Comparison of ENCODE assay signal across 8 cellular contexts in genomic region chr7:10889266-10889898, GRCh38.
DNase-seq lines count a peak whose midpoint lies in the region; ATAC-seq and TF ChIP-seq lines count a peak whose summit lies in the region.

No MANE protein-coding gene starts in this region.

- peak overlapping the region; percentile 89 for H3K4me3 Mint-ChIP-seq in natural killer cell

- TF ChIP-seq POLR2A in erythroblast (IDR thresholded peaks at IDR 0.05; ENCODE audit: low read length) (no peak), upper lobe of left lung (IDR thresholded peaks at IDR 0.05) (no peak)

- intact Hi-C loops in natural killer cell (cut with micrococcal nuclease), result no loop called here

- H3K36me3 Mint-ChIP-seq in natural killer cell, result no peaks in the 10 kb centered on the region

- DNase-seq in DMS53 (lab: John Stamatoyannopoulos, UW) (peak; percentile 86), NCI-H510A (lab: John Stamatoyannopoulos, UW) (peak; percentile 7), erythroblast (lab: John Stamatoyannopoulos, UW) (peak; percentile 61 to 71), natural killer cell (peak; percentile 17), upper lobe of left lung (peak in 1 of 2 donors; percentile 25)
- peak; percentile 27 to 30 for DNase-seq in activated CD4-positive, alpha-beta T cell treated with anti-CD3 and anti-CD28 coated beads, Interleukin-2, amount 50 U/mL, for 48 hours

- no peaks in the 10 kb centered on the region for H3K9me3 ChIP-seq in upper lobe of left lung

- no peaks in the 10 kb centered on the region for H3K9me3 Mint-ChIP-seq in natural killer cell

- TF ChIP-seq EP300 in upper lobe of left lung (IDR thresholded peaks at IDR 0.05), result no peak

- no peaks in the 10 kb centered on the region for H3K4me1 ChIP-seq in upper lobe of left lung

- no peaks in the 10 kb centered on the region for H3K27me3 Mint-ChIP-seq in natural killer cell (ENCODE audit: low read depth in 2 of 2)

- peaks cover 15 to 20% of the 10 kb centered on the region in 2 donors for H3K4me1 Mint-ChIP-seq in natural killer cell

- peak; percentile 90 for TF ChIP-seq CTCF in natural killer cell (IDR thresholded peaks at IDR 0.05)
- peak in 5 of 6 experiments; percentile 39 to 52 (median 40) for TF ChIP-seq CTCF in upper lobe of left lung (IDR thresholded peaks at IDR 0.05)

- H3K4me3 ChIP-seq in upper lobe of left lung, result no peak overlapping the region

- H3K36me3 ChIP-seq in upper lobe of left lung, result no peaks in the 10 kb centered on the region

- WGBS in upper lobe of left lung, 2 donors, result 67 to 70% methylated on average over 10 of the region's 10 CpGs

- peak overlapping the region; percentile 47 to 76 for H3K27ac Mint-ChIP-seq in natural killer cell

- ATAC-seq in GM19467 (IDR thresholded peaks at IDR 0.05; ENCODE audit: unreplicated experiment) (peak; percentile 98), HG03460 (IDR thresholded peaks at IDR 0.05; ENCODE audit: unreplicated experiment) (peak; percentile 93), natural killer cell (peak; percentile 84 to 90 (median 88)), upper lobe of left lung (ENCODE audit: low FRiP score in 2 of 2) (peak in 1 of 2 donors; percentile 80)

- no peaks in the 10 kb centered on the region for H3K27me3 ChIP-seq in upper lobe of left lung

- H3K27ac ChIP-seq in upper lobe of left lung, result no peak overlapping the region
